9 cellular contexts compared by ENCODE assay signal in the genomic region with DNA sequence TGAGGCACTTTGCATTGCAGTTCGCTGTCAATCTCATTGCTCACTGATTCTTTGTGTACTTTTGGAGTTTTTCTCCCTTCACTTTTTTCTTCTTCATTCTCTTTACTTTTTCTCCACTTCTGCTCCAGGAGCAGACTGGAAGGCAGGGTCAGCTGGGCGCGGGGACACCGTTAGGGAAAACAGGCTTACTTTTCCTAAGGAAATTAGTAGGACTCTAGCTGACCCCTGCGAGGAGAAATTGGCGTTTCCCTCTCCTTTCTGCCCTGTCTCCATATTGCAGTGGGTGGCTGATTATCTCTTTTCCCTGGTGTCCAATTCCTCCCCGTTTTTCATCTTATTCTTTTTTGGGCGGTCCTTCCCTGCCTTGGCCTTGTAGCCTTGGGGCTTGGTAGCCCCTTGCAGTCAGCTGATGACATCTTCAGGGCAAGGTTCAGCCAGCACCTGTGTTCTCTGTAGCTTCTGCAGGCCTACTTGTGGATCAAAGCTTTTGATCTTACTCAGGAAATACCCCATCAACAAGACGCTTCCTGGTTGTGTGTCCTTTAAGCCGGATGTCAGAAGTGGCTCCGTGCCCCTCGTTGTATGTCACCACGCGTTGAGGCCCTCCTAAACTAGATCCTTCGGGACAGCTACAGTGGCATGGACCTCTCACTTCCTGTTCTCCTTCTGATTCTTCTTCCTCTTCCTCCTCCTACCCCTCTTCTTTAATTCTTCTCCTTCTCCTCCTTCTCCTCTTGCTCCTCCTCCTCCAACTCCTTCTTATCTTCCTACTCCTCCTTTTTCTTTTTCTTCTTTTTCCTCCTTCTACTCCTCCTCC. TPM values are rescaled to one million over a fixed set of nuclear protein-coding genes. Genes with fewer than 3 reads are reported as not detected.
DNase-seq lines count a peak whose midpoint lies in the region; ATAC-seq and TF ChIP-seq lines count a peak whose summit lies in the region.
"Had no signal": no experiment of that assay in that cellular context is flagged by ENCODE, and none has a peak within 500 bp of the region (broad histone marks: within the 10 kb centered on the region; RNA-seq: fewer than 3 reads in every experiment).

No MANE protein-coding gene starts in this region.

- no peaks in the 10 kb centered on the region for H3F3A ChIP-seq in SU-DHL-6 (ENCODE audit: insufficient read depth)

- no peaks in the 10 kb centered on the region for H4K20me1 ChIP-seq in SU-DHL-6 (ENCODE audit: low read depth, low read length)

- WGBS in thymus, result 46% methylated on average over 15 of the region's 15 CpGs

- no peak overlapping the region for H3K4me3 ChIP-seq in SU-DHL-6 (ENCODE audit: insufficient read depth, low read length, poor library complexity, severe bottlenecking)
- H3K4me3 ChIP-seq in left ventricle myocardium inferior, result no peak overlapping the region
- H3K4me3 ChIP-seq in thymus (ENCODE audit: low read length), result no peak overlapping the region

- H3K79me2 ChIP-seq in SU-DHL-6 (ENCODE audit: insufficient read depth, low read length), result no peaks in the 10 kb centered on the region

- DNase-seq in activated CD8-positive, alpha-beta memory T cell treated with anti-CD3 and anti-CD28 coated beads for 24 hours, result peak; percentile 78
- no peak for DNase-seq in activated CD8-positive, alpha-beta memory T cell treated with anti-CD3 and anti-CD28 coated beads, Interleukin-2, amount 50 U/mL, for 48 hours
- DNase-seq in left ventricle myocardium inferior, result no peak
- DNase-seq in NK-92 (lab: John Stamatoyannopoulos, UW; ENCODE audit: unreplicated experiment), result no peak
- no peak for DNase-seq in stimulated activated CD4-positive, alpha-beta T cell treated with anti-CD3 and anti-CD28 coated beads, Interleukin-1b, Interleukin-23, amount 100 ng/mL, for 48 hours
- DNase-seq: SIG-M5 had no signal

- no peak overlapping the region for H2AFZ ChIP-seq in SU-DHL-6 (ENCODE audit: low read depth, low read length, severe bottlenecking)

- H3K4me2 ChIP-seq in SU-DHL-6 (ENCODE audit: low read depth, low read length, poor library complexity, severe bottlenecking), result peak overlapping the region; percentile 58

- H3K9ac ChIP-seq in SU-DHL-6 (ENCODE audit: low read length), result peak overlapping the region; percentile 3; the same call in 1 of the 2 replicates

- H3K4me1 ChIP-seq in left ventricle myocardium inferior (peaks cover 24% of the 10 kb centered on the region), thymus (ENCODE audit: control insufficient read depth, insufficient read depth, low read length) (peaks cover 5% of the 10 kb centered on the region)

- intact Hi-C loops in left ventricle myocardium inferior (cut with micrococcal nuclease), result no loop called here

- no peaks in the 10 kb centered on the region for H3K36me3 ChIP-seq in SU-DHL-6 (ENCODE audit: low read length)
- no peaks in the 10 kb centered on the region for H3K36me3 ChIP-seq in left ventricle myocardium inferior
- peaks cover 4% of the 10 kb centered on the region for H3K36me3 ChIP-seq in thymus (ENCODE audit: control insufficient read depth, insufficient read depth)

- TF ChIP-seq CTCF in SU-DHL-6 (IDR thresholded peaks at IDR 0.05; ENCODE audit: insufficient read depth, low read length, poor library complexity, severe bottlenecking), result no peak
- no peak for TF ChIP-seq CTCF in left ventricle myocardium inferior (IDR thresholded peaks at IDR 0.05; ENCODE audit: borderline replicate concordance)

- peak overlapping the region; percentile 64 for H3K27ac ChIP-seq in SU-DHL-6 (ENCODE audit: low read depth, low read length)
- H3K27ac ChIP-seq in left ventricle myocardium inferior (replicated peaks), result peak overlapping the region; percentile 63
- peak overlapping the region; percentile 89 for H3K27ac ChIP-seq in thymus (ENCODE audit: low read depth)

- no peaks in the 10 kb centered on the region for H3K9me3 ChIP-seq in SU-DHL-6 (ENCODE audit: insufficient read depth, low read length)
- H3K9me3 ChIP-seq in left ventricle myocardium inferior (replicated peaks), result no peaks in the 10 kb centered on the region
- no peaks in the 10 kb centered on the region for H3K9me3 ChIP-seq in thymus (ENCODE audit: control insufficient read depth)

- H3K27me3 ChIP-seq in SU-DHL-6 (ENCODE audit: low read length), result no peaks in the 10 kb centered on the region
- H3K27me3 ChIP-seq in left ventricle myocardium inferior (ENCODE audit: low read depth), result no peaks in the 10 kb centered on the region
- no peaks in the 10 kb centered on the region for H3K27me3 ChIP-seq in thymus (ENCODE audit: control insufficient read depth, insufficient read depth)

- no peak for ATAC-seq in GM18517 (IDR thresholded peaks at IDR 0.05; ENCODE audit: unreplicated experiment)

- no peaks in the 10 kb centered on the region for H3K9me2 ChIP-seq in SU-DHL-6 (replicated peaks; ENCODE audit: insufficient read depth, low read length)

RNA-seq across cellular contexts. Expression of gene NBDY, which starts 36.1 kb away (rescaled TPM):
- 26.5 TPM for total RNA-seq in left ventricle myocardium inferior
- 32.6 TPM for polyA plus RNA-seq in thymus
